ENCODE assay signal across 13 cellular contexts in the genomic region with DNA sequence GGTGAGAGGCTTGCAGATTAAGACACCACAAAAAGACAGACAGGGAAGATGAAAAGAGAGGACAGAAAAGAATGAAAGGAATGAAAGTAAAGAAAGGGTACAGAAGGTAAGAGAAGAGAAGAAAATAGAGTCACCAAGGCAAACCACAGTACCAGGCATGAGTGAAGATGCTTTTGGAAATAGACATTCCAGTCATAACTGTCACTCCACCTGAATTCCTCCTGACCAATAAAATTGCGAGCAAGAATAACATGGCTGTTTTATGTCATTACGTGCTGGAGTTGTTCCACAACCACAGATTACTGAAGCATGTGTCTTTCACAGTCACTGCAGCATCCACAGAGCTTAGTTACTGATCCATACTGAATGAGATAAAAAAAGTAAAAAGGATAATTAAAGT.
"Had no signal": no experiment of that assay in that cellular context is flagged by ENCODE, and none has a peak within 500 bp of the region (broad histone marks: within the 10 kb centered on the region; RNA-seq: fewer than 3 reads in every experiment).

No MANE protein-coding gene starts in this region.

- H3K36me3 ChIP-seq: heart left ventricle, left lung, thyroid gland, vagina had no signal

- H3K27me3 Mint-ChIP-seq: activated naive CD8-positive, alpha-beta T cell treated with anti-CD3 and anti-CD28 coated beads for 36 hours; memory B cell; stimulated activated memory B cell treated with anti-CD40 and anti-IgM and Interleukin-4, amounts not matched to agents 10 μg/mL and 1 μg/mL and 100 μg/mL, for 72 hours had no signal

- H3K27me3 ChIP-seq: heart left ventricle, left lung, thyroid gland, vagina had no signal

- ATAC-seq: heart left ventricle; left lung; natural killer cell; stimulated activated memory B cell treated with anti-CD40 and anti-IgM and Interleukin-4, amounts not matched to agents 10 μg/mL and 1 μg/mL and 100 μg/mL, for 72 hours had no signal

- H3K27ac Mint-ChIP-seq: activated naive CD8-positive, alpha-beta T cell treated with anti-CD3 and anti-CD28 coated beads for 36 hours; memory B cell; natural killer cell; stimulated activated memory B cell treated with anti-CD40 and anti-IgM and Interleukin-4, amounts not matched to agents 10 μg/mL and 1 μg/mL and 100 μg/mL, for 72 hours had no signal

- DNase-seq: activated CD4-positive, alpha-beta T cell treated with anti-CD3 and anti-CD28 coated beads, Interleukin-2, amount 50 U/mL, for 1 hour; activated CD8-positive, alpha-beta memory T cell treated with anti-CD3 and anti-CD28 coated beads for 24 hours; activated naive CD8-positive, alpha-beta T cell treated with anti-CD3 and anti-CD28 coated beads for 36 hours; heart left ventricle; left lung; natural killer cell; posterior cingulate gyrus; stimulated activated CD4-positive, alpha-beta T cell treated with anti-CD3 and anti-CD28 coated beads, Interleukin-2, amount 100 ng/mL, for 48 hours; thyroid gland had no signal

- H3K4me1 Mint-ChIP-seq: activated naive CD8-positive, alpha-beta T cell treated with anti-CD3 and anti-CD28 coated beads for 36 hours; memory B cell; natural killer cell; stimulated activated memory B cell treated with anti-CD40 and anti-IgM and Interleukin-4, amounts not matched to agents 10 μg/mL and 1 μg/mL and 100 μg/mL, for 72 hours had no signal

- H3K27ac ChIP-seq: epithelial cell of prostate, heart left ventricle, left lung, thyroid gland, vagina had no signal

- H3K36me3 Mint-ChIP-seq: activated naive CD8-positive, alpha-beta T cell treated with anti-CD3 and anti-CD28 coated beads for 36 hours; memory B cell; stimulated activated memory B cell treated with anti-CD40 and anti-IgM and Interleukin-4, amounts not matched to agents 10 μg/mL and 1 μg/mL and 100 μg/mL, for 72 hours had no signal

- H3K4me1 ChIP-seq: heart left ventricle, left lung, vagina had no signal

- H3K4me3 ChIP-seq: heart left ventricle, left lung, thyroid gland, vagina had no signal

- H3K4me3 Mint-ChIP-seq: activated naive CD8-positive, alpha-beta T cell treated with anti-CD3 and anti-CD28 coated beads for 36 hours; memory B cell; natural killer cell; stimulated activated memory B cell treated with anti-CD40 and anti-IgM and Interleukin-4, amounts not matched to agents 10 μg/mL and 1 μg/mL and 100 μg/mL, for 72 hours had no signal

- H3K9me3 ChIP-seq: thyroid gland, vagina had no signal
